In the genomic region with DNA sequence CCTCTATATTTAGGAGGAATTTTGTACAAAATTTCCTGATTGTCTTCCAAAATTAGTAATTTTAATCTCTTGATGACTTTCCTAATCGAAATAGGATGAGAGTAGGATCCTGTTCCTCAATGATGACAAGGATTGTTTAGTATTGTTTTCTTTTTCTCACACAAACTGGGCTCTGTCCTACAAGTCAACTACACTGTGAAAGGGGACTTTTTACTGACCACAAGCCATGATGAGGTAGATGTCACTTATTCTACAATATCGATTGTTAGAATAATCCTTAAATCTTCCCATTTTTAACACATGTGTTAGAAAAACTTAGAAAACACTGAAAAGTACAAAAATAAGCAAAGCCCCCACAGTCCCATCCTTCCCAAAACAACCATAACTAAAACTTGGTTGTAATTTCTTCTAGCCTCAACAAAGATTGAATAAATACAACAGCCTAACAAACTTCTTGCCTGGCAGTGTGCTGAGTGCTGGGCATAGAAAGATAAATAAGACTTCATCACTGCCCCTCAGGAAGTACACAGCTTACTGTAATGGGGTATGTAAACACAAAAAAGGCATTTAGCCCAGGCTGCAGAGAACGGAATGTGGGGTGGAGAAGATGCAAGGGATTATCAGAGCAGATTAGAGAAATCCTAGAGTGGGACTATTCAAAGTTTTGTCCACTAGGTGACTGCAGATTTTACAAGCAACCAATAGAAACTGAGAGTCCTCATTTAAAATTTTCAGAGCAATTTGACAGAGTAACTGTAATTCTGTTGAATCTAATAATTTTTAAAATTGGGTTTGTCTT, we compare ENCODE assay signal across 9 cellular contexts.
DNase-seq lines count a peak whose midpoint lies in the region; ATAC-seq and TF ChIP-seq lines count a peak whose summit lies in the region.
"Had no signal": no experiment of that assay in that cellular context is flagged by ENCODE, and none has a peak within 500 bp of the region (broad histone marks: within the 10 kb centered on the region; RNA-seq: fewer than 3 reads in every experiment).

No MANE protein-coding gene starts in this region.

- H3K4me1 ChIP-seq in Loucy (ENCODE audit: insufficient read depth, low read length, poor library complexity, severe bottlenecking): no peaks in the 10 kb centered on the region
- peaks cover 16% of the 10 kb centered on the region for H3K4me1 ChIP-seq in endocrine pancreas (ENCODE audit: control insufficient read depth, insufficient read depth, low read length)

- DNase-seq in retinal pigment epithelial cell (ENCODE audit: low read depth) (no peak), Ammon's horn (ENCODE audit: low spot score) (no peak), DMS79 (lab: John Stamatoyannopoulos, UW) (no peak)
- no peak for DNase-seq in activated CD4-positive, alpha-beta T cell treated with anti-CD3 and anti-CD28 coated beads for 4 hours
- DNase-seq: activated CD4-positive, alpha-beta T cell treated with anti-CD3 and anti-CD28 coated beads, Interleukin-2, amount 50 U/mL, for 4 hours had no signal

- H3K9ac ChIP-seq in Loucy (ENCODE audit: low read depth, low read length, poor library complexity, severe bottlenecking) (no peak overlapping the region), endocrine pancreas (ENCODE audit: control insufficient read depth, insufficient read depth, low read length) (no peak overlapping the region)

- no peak overlapping the region for H3K4me2 ChIP-seq in Loucy (ENCODE audit: low read depth, low read length, poor library complexity, severe bottlenecking)

- H3K4me3 ChIP-seq in GM12875 (ENCODE audit: low read depth, low read length) (no peak overlapping the region), Loucy (ENCODE audit: low read length, poor library complexity, severe bottlenecking) (no peak overlapping the region), endocrine pancreas (ENCODE audit: control insufficient read depth, insufficient read depth, low read length) (peak overlapping the region; percentile 53), retinal pigment epithelial cell (ENCODE audit: low read length) (no peak overlapping the region)

- no peak overlapping the region for H2AFZ ChIP-seq in Loucy (ENCODE audit: low read length)

- no peaks in the 10 kb centered on the region for H3K27me3 ChIP-seq in Loucy (ENCODE audit: insufficient read depth, low read length, poor library complexity, severe bottlenecking)
- H3K27me3 ChIP-seq in endocrine pancreas (ENCODE audit: control insufficient read depth, insufficient read depth, low read length): peaks cover 2% of the 10 kb centered on the region

- no peaks in the 10 kb centered on the region for H3F3A ChIP-seq in Loucy (ENCODE audit: low read depth)

- no peaks in the 10 kb centered on the region for H3K9me3 ChIP-seq in Loucy (ENCODE audit: insufficient read depth, low read depth, low read length)
- H3K9me3 ChIP-seq in endocrine pancreas (ENCODE audit: control insufficient read depth, low read length): no peaks in the 10 kb centered on the region

- no peaks in the 10 kb centered on the region for H3K36me3 ChIP-seq in Loucy (ENCODE audit: insufficient read depth, low read length)
- no peaks in the 10 kb centered on the region for H3K36me3 ChIP-seq in endocrine pancreas (ENCODE audit: control insufficient read depth, insufficient read depth, low read length)

- peak; percentile 5; the same call in 1 of the 2 replicates for TF ChIP-seq CTCF in GM12875 (IDR thresholded peaks at IDR 0.05; ENCODE audit: borderline replicate concordance, insufficient read depth, low read depth, low read length)
- TF ChIP-seq CTCF in Loucy (conservative IDR thresholded peaks at IDR 0.05; ENCODE audit: low read length): peak; percentile 39
- TF ChIP-seq CTCF in retinal pigment epithelial cell (conservative IDR thresholded peaks at IDR 0.05; ENCODE audit: low read depth, low read length): peak; percentile 38

- no peaks in the 10 kb centered on the region for H3K9me2 ChIP-seq in Loucy (replicated peaks; ENCODE audit: low read depth, low read length)

- ATAC-seq in GM18907 (IDR thresholded peaks at IDR 0.05; ENCODE audit: unreplicated experiment): no peak

- H4K20me1 ChIP-seq in Loucy (ENCODE audit: insufficient read depth, low read length, poor library complexity, severe bottlenecking): no peaks in the 10 kb centered on the region

- H3K79me2 ChIP-seq in Loucy (ENCODE audit: insufficient read depth, low read length): no peaks in the 10 kb centered on the region
